In the genomic region with DNA sequence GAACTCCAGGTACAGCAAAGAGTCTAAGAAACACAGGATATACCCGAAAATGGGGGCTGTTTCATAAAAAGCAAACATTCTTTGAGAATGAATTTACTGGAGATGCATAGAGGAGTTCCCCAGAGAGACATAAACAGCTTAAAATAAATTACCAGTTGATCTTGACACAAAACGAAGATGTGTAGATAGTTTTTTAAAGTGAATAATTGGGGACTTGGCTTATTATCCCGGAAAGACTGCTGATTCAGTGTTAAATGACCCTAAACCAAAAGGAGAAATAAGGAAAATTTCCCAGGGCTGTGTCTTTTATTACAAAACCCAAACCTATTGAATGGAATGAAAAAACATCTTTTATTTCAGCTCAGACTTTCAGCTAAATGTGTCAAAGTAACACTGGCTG, we compare ENCODE assay signal across 23 cellular contexts.
DNase-seq lines count a peak whose midpoint lies in the region; FAIRE-seq and TF ChIP-seq lines count a peak whose summit lies in the region.
"Had no signal": no experiment of that assay in that cellular context is flagged by ENCODE, and none has a peak within 500 bp of the region (broad histone marks: within the 10 kb centered on the region; RNA-seq: fewer than 3 reads in every experiment).

No MANE protein-coding gene starts in this region.

- H3K9me3 ChIP-seq in effector memory CD4-positive, alpha-beta T cell (ENCODE audit: control insufficient read depth, low read length) = no peaks in the 10 kb centered on the region

- no peaks in the 10 kb centered on the region for H3K4me1 ChIP-seq in effector memory CD4-positive, alpha-beta T cell (ENCODE audit: control insufficient read depth, insufficient read depth, low read length, poor library complexity, severe bottlenecking)

- no peak overlapping the region for H3K27ac ChIP-seq in effector memory CD4-positive, alpha-beta T cell (ENCODE audit: insufficient read depth, low read length, poor library complexity, severe bottlenecking)
- H3K27ac ChIP-seq: KMS-11, RWPE1 had no signal

- H3K4me3 ChIP-seq in effector memory CD4-positive, alpha-beta T cell (ENCODE audit: insufficient read depth, low read depth, low read length, poor library complexity, severe bottlenecking) = no peak overlapping the region
- H3K4me3 ChIP-seq: GM12878, GM23338 had no signal

- peak; percentile 33 for FAIRE-seq in endometrium (lab: Jason Lieb, UNC)
- FAIRE-seq: GM12878 had no signal

- peak; percentile 29 for DNase-seq in GM03348 (ENCODE audit: low spot score)
- peak; percentile 20 for DNase-seq in midbrain (lab: John Stamatoyannopoulos, UW)
- peak; percentile 47 for DNase-seq in stromal cell of bone marrow (ENCODE audit: low read depth)
- DNase-seq in COLO668 (lab: John Stamatoyannopoulos, UW; ENCODE audit: unreplicated experiment) = no peak
- no peak for DNase-seq in effector memory CD4-positive, alpha-beta T cell
- no peak for DNase-seq in GM10248 (ENCODE audit: extremely low spot score)
- DNase-seq: ACHN, DMS153, DND-41, H9, HFFc6, IMR-90, MM.1S, NCI-H2029, NCI-H446, NCI-H524 treated with DMSO at 0.1 percent for 48 hours, NCI-H82, SHP77 had no signal

- H3K36me3 ChIP-seq in effector memory CD4-positive, alpha-beta T cell (ENCODE audit: control insufficient read depth, insufficient read depth, low read length) = no peaks in the 10 kb centered on the region

- TF ChIP-seq CTCF in GM10248 (IDR thresholded peaks at IDR 0.05; ENCODE audit: control extremely low read depth, extremely low read depth, low read depth, missing control alignments) = no peak

- no peaks in the 10 kb centered on the region for H3K27me3 ChIP-seq in effector memory CD4-positive, alpha-beta T cell (replicated peaks; ENCODE audit: control insufficient read depth, insufficient read depth, low read length, poor library complexity, severe bottlenecking)

- CTCF ChIA-PET in GM10248 (lab: Yijun Ruan, JAX) = interaction anchor here (1.5 kb wide), 1 partner anchor 9 kb away, joined by 3 read pairs; no protein-coding TSS in a partner anchor

- POLR2A ChIA-PET in GM10248 (lab: Yijun Ruan, JAX) = no interaction called here

Comparison
In these comparisons a context has a peak if more than half of its experiments do, and no peak if none do; other contexts are left out.
1. DNase-seq: peak in GM03348 (single experiment), midbrain (single experiment) and stromal cell of bone marrow (single experiment); none in COLO668 (single experiment), effector memory CD4-positive, alpha-beta T cell (0 of 3) and GM10248 (single experiment).